In the genomic region with DNA sequence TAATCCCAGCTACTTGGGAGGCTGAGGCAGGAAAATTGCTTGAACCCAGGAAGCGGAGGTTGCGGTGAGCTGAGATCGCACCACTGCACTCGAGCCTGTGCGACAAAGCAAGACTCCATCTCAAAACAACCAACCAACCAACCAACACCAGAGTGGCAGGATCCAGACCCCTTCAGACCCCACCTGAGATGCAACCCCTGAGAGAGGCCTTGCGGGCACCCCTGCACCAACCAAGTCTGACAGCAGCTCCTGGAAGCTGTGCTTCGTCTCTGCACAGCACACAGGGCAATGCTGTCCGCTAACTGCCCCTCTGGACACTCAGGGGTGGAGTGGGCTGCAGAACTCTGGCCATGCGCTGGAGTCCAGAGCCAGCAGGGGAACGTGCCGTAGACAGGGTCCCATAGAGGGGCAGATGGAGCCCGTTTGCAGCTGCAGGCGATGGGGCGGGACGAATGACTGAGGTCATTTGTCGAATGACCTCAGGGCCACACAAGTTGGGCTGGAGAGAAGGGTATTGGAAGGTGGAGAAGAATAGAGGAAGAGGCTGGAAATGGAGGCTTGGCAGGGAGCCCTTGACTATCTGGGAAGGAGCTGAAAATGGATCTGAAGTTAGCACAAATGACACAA, we compare ENCODE assay signal across 30 cellular contexts.
"Had no signal": no experiment of that assay in that cellular context is flagged by ENCODE, and none has a peak within 500 bp of the region (broad histone marks: within the 10 kb centered on the region; RNA-seq: fewer than 3 reads in every experiment).

No MANE protein-coding gene starts in this region.

- H3K27ac ChIP-seq: brain microvascular endothelial cell, Peyer's patch, SJSA1 had no signal

- H3K27me3 ChIP-seq: brain microvascular endothelial cell, Peyer's patch, SJSA1 had no signal

- H3K9me3 ChIP-seq: Peyer's patch, SK-N-SH had no signal

- H3K9me3 Mint-ChIP-seq: activated CD4-positive, alpha-beta T cell treated with anti-CD3 and anti-CD28 coated beads, Interleukin-2, amount 10 ng/mL, durations not matched to agents 7 days and 5 days; activated naive CD4-positive, alpha-beta T cell treated with anti-CD3 and anti-CD28 coated beads, Interleukin-2, amount 10 ng/mL, durations not matched to agents 7 days and 5 days; activated naive CD8-positive, alpha-beta T cell treated with anti-CD3 and anti-CD28 coated beads, Interleukin-2, amount 50 U/mL, for 24 hours; activated T-cell treated with anti-CD3 and anti-CD28 coated beads, Interleukin-2, amount 50 U/mL, for 24 hours; central memory CD8-positive, alpha-beta T cell; T-helper 1 cell treated with Interleukin-12 subunit alpha and Interleukin-12 subunit beta and Interleukin-4 antibody, amounts not matched to agents 30 μg/mL and 1 μg/mL, for 36 hours; T-helper 2 cell treated with Interferon-gamma antibody and Interleukin-4, amounts not matched to agents 5 μg/mL and 100 μg/mL, for 36 hours had no signal

- H3K4me1 Mint-ChIP-seq: activated CD4-positive, alpha-beta T cell treated with anti-CD3 and anti-CD28 coated beads for 36 hours; activated CD4-positive, alpha-beta T cell treated with anti-CD3 and anti-CD28 coated beads, Interleukin-2, amount 10 ng/mL, durations not matched to agents 7 days and 5 days; activated naive CD4-positive, alpha-beta T cell treated with anti-CD3 and anti-CD28 coated beads, Interleukin-2, amount 10 ng/mL, durations not matched to agents 7 days and 5 days; activated naive CD8-positive, alpha-beta T cell treated with anti-CD3 and anti-CD28 coated beads, Interleukin-2, amount 50 U/mL, for 24 hours; central memory CD8-positive, alpha-beta T cell had no signal

- H3K9ac ChIP-seq: SK-N-SH had no signal

- DNase-seq: activated CD4-positive, alpha-beta T cell treated with anti-CD3 and anti-CD28 coated beads for 36 hours; activated CD4-positive, alpha-beta T cell treated with anti-CD3 and anti-CD28 coated beads, Interleukin-2, amount 10 ng/mL, durations not matched to agents 7 days and 5 days; activated CD4-positive, alpha-beta T cell treated with anti-CD3 and anti-CD28 coated beads, Interleukin-2, amount 50 U/mL, for 48 hours; activated CD8-positive, alpha-beta T cell treated with anti-CD3 and anti-CD28 coated beads, Interleukin-2, amount 10 ng/mL, durations not matched to agents 7 days and 5 days; activated effector memory CD4-positive, alpha-beta T cell treated with Interleukin-2 at 50 U/mL for 16 hours; activated naive CD4-positive, alpha-beta T cell treated with anti-CD3 and anti-CD28 coated beads, Interleukin-2, amount 10 ng/mL, durations not matched to agents 7 days and 5 days; activated naive CD8-positive, alpha-beta T cell treated with anti-CD3 and anti-CD28 coated beads, Interleukin-2, amount 50 U/mL, for 24 hours; activated T-cell treated with anti-CD3 and anti-CD28 coated beads, Interleukin-2, amount 50 U/mL, for 24 hours; amniotic stem cell; aorta; brain microvascular endothelial cell; Karpas-422; KBM-7; NCI-H1092; NCI-H1436 treated with DMSO at 0.1 percent for 48 hours; NCI-H1694 treated with DMSO at 0.1 percent for 48 hours; NCI-H2029; NCI-H345; NCI-H524 treated with DMSO at 0.1 percent for 48 hours; PC-3; Peyer's patch; RPMI8226; SHP77 treated with DMSO at 0.1 percent for 48 hours; SK-N-SH had no signal

- H3K4me1 ChIP-seq: Peyer's patch had no signal

- H3K27ac Mint-ChIP-seq: activated CD4-positive, alpha-beta T cell treated with anti-CD3 and anti-CD28 coated beads for 36 hours; activated CD4-positive, alpha-beta T cell treated with anti-CD3 and anti-CD28 coated beads, Interleukin-2, amount 10 ng/mL, durations not matched to agents 7 days and 5 days; activated CD8-positive, alpha-beta T cell treated with anti-CD3 and anti-CD28 coated beads, Interleukin-2, amount 10 ng/mL, durations not matched to agents 7 days and 5 days; activated naive CD4-positive, alpha-beta T cell treated with anti-CD3 and anti-CD28 coated beads, Interleukin-2, amount 10 ng/mL, durations not matched to agents 7 days and 5 days; activated naive CD8-positive, alpha-beta T cell; activated naive CD8-positive, alpha-beta T cell treated with anti-CD3 and anti-CD28 coated beads, Interleukin-2, amount 50 U/mL, for 24 hours; activated T-cell treated with anti-CD3 and anti-CD28 coated beads, Interleukin-2, amount 50 U/mL, for 24 hours; T-helper 1 cell treated with Interleukin-12 subunit alpha and Interleukin-12 subunit beta and Interleukin-4 antibody, amounts not matched to agents 30 μg/mL and 1 μg/mL, for 36 hours; T-helper 2 cell treated with Interferon-gamma antibody and Interleukin-4, amounts not matched to agents 5 μg/mL and 100 μg/mL, for 36 hours had no signal

- H3K36me3 Mint-ChIP-seq: activated naive CD4-positive, alpha-beta T cell treated with anti-CD3 and anti-CD28 coated beads, Interleukin-2, amount 10 ng/mL, durations not matched to agents 7 days and 5 days; activated naive CD8-positive, alpha-beta T cell had no signal

- H3K4me3 Mint-ChIP-seq: activated CD4-positive, alpha-beta T cell treated with anti-CD3 and anti-CD28 coated beads for 36 hours; activated CD4-positive, alpha-beta T cell treated with anti-CD3 and anti-CD28 coated beads, Interleukin-2, amount 10 ng/mL, durations not matched to agents 7 days and 5 days; activated CD8-positive, alpha-beta T cell treated with anti-CD3 and anti-CD28 coated beads, Interleukin-2, amount 10 ng/mL, durations not matched to agents 7 days and 5 days; activated naive CD4-positive, alpha-beta T cell treated with anti-CD3 and anti-CD28 coated beads, Interleukin-2, amount 10 ng/mL, durations not matched to agents 7 days and 5 days; activated naive CD8-positive, alpha-beta T cell; activated naive CD8-positive, alpha-beta T cell treated with anti-CD3 and anti-CD28 coated beads, Interleukin-2, amount 50 U/mL, for 24 hours; activated T-cell treated with anti-CD3 and anti-CD28 coated beads, Interleukin-2, amount 50 U/mL, for 24 hours; central memory CD8-positive, alpha-beta T cell; T-helper 1 cell treated with Interleukin-12 subunit alpha and Interleukin-12 subunit beta and Interleukin-4 antibody, amounts not matched to agents 30 μg/mL and 1 μg/mL, for 36 hours; T-helper 2 cell treated with Interferon-gamma antibody and Interleukin-4, amounts not matched to agents 5 μg/mL and 100 μg/mL, for 36 hours had no signal

- H3K4me2 ChIP-seq: SK-N-SH had no signal

- H3K4me3 ChIP-seq: Peyer's patch, SJSA1 had no signal

- ATAC-seq: activated CD4-positive, alpha-beta T cell treated with anti-CD3 and anti-CD28 coated beads for 36 hours; activated CD4-positive, CD25-positive, alpha-beta regulatory T cell treated with anti-CD3 and anti-CD28 coated beads, Interleukin-2, amount 50 U/mL, for 24 hours; activated CD8-positive, alpha-beta T cell treated with anti-CD3 and anti-CD28 coated beads, Interleukin-2, amount 10 ng/mL, durations not matched to agents 7 days and 5 days; activated naive CD8-positive, alpha-beta T cell treated with anti-CD3 and anti-CD28 coated beads, Interleukin-2, amount 50 U/mL, for 24 hours; PC-3 had no signal

- H3K36me3 ChIP-seq: brain microvascular endothelial cell, Peyer's patch, SJSA1 had no signal
